ENCODE assay signal across 8 cellular contexts in the genomic region with DNA sequence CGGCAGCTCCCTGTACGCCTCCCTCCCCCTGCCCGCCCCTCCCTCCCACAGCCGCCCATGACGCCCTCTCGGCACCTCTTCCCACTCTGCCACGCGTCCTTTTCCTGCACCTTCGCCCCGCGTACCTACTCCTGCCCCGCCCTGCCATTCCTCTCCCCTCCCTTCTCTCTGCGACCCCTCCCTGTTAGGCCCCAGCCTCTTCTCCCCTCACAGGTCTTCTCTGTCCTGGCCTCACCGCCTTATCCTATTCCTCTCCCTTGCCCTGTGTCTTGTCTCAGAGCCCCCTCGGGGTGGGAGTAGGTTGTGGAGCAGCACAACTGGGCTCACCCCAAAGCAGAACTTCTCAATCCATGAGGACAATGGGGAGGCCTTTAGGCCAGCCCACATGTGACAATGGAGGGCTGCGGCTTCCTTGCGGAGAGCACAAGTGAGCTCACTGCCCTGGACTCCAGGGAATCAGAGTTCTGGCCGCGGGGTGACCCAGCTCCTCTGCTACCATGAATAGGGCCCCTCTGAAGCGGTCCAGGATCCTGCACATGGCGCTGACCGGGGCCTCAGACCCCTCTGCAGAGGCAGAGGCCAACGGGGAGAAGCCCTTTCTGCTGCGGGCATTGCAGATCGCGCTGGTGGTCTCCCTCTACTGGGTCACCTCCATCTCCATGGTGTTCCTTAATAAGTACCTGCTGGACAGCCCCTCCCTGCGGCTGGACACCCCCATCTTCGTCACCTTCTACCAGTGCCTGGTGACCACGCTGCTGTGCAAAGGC. TPM values are rescaled to one million over a fixed set of nuclear protein-coding genes. Genes with fewer than 3 reads are reported as not detected.
DNase-seq lines count a peak whose midpoint lies in the region; ATAC-seq and TF ChIP-seq lines count a peak whose summit lies in the region.

No MANE protein-coding gene starts in this region.

- H3K9me3 ChIP-seq in MM.1S (replicated peaks; ENCODE audit: insufficient read depth, low read length) = no peaks in the 10 kb centered on the region
- no peaks in the 10 kb centered on the region for H3K9me3 ChIP-seq in iPS-18c (ENCODE audit: control insufficient read depth, insufficient read depth, low read length)
- H3K9me3 ChIP-seq in skeletal muscle satellite cell (replicated peaks; ENCODE audit: low read length) = no peaks in the 10 kb centered on the region

- H3K27ac ChIP-seq in GM23338 (ENCODE audit: low read depth) = no peak overlapping the region
- no peak overlapping the region for H3K27ac ChIP-seq in MM.1S (ENCODE audit: low read length)

- H3K9me3 Mint-ChIP-seq in GM23338 = no peaks in the 10 kb centered on the region; the same call in 2 of the 3 replicates

- peak; percentile 15 for ATAC-seq in GM23338

- H4K20me1 ChIP-seq in GM23338 (replicated peaks; ENCODE audit: insufficient read depth) (no peaks in the 10 kb centered on the region), MM.1S (ENCODE audit: insufficient read depth, low read length) (no peaks in the 10 kb centered on the region; the same call in 1 of the 2 replicates)

- DNase-seq in DMS79 treated with DMSO at 0.1 percent for 48 hours (lab: John Stamatoyannopoulos, UW) = peak; percentile 32
- DNase-seq in DMS79 (lab: John Stamatoyannopoulos, UW) = no peak
- peak; percentile 50 for DNase-seq in GM23338 (ENCODE audit: low spot score)
- DNase-seq in MM.1S = no peak
- DNase-seq in astrocyte of the cerebellum (ENCODE audit: low read depth) = peak; percentile 38
- no peak for DNase-seq in effector CD4-positive, alpha-beta T cell

- H3K4me3 Mint-ChIP-seq in GM23338 = peak overlapping the region; percentile 87

- in situ Hi-C loops in astrocyte of the cerebellum (cut with HindIII; ENCODE audit: low sequenced_read_pairs) = no loop called here

- H2AFZ ChIP-seq in GM23338 (peak overlapping the region; percentile 91), MM.1S (ENCODE audit: low read length) (no peak overlapping the region)

- H3K9ac ChIP-seq in MM.1S (ENCODE audit: low read length) (peak overlapping the region; percentile 52; the same call in 1 of the 2 replicates), skeletal muscle satellite cell (ENCODE audit: low read depth, low read length) (peak overlapping the region; percentile 91)

- H3K4me2 ChIP-seq in GM23338 = peak overlapping the region; percentile 98
- H3K4me2 ChIP-seq in MM.1S (ENCODE audit: low read depth, low read length) = peak overlapping the region; percentile 74
- H3K4me2 ChIP-seq in skeletal muscle satellite cell (ENCODE audit: low read length) = peak overlapping the region; percentile 98

- H3K4me3 ChIP-seq in GM23338 (peak overlapping the region; percentile 90), MM.1S (ENCODE audit: low read length) (peak overlapping the region; percentile 71), astrocyte of the cerebellum (ENCODE audit: low read depth, low read length) (peak overlapping the region; percentile 57), iPS-18c (ENCODE audit: insufficient read depth, low read depth, low read length) (peak overlapping the region; percentile 85), skeletal muscle satellite cell (ENCODE audit: low read length) (peak overlapping the region; percentile 95)

- H3K4me1 Mint-ChIP-seq in GM23338 = peaks cover 16% of the 10 kb centered on the region

- H3K27me3 Mint-ChIP-seq in GM23338 (ENCODE audit: insufficient read depth, low read depth, poor library complexity) = peaks cover 35% of the 10 kb centered on the region

- no peaks in the 10 kb centered on the region for H3K9me2 ChIP-seq in GM23338 (ENCODE audit: insufficient read depth)
- H3K9me2 ChIP-seq in MM.1S (replicated peaks; ENCODE audit: insufficient read depth, low read length) = no peaks in the 10 kb centered on the region

- H3K79me2 ChIP-seq in GM23338 (replicated peaks; ENCODE audit: insufficient read depth) (peaks cover 11% of the 10 kb centered on the region), MM.1S (ENCODE audit: low read length) (peaks cover 43% of the 10 kb centered on the region)

- no peak for TF ChIP-seq CTCF in GM23338 (conservative IDR thresholded peaks at IDR 0.05; ENCODE audit: low read depth in 2 of 2)
- TF ChIP-seq CTCF in MM.1S (IDR thresholded peaks at IDR 0.05; ENCODE audit: low read length) = no peak
- no peak for TF ChIP-seq CTCF in astrocyte of the cerebellum (IDR thresholded peaks at IDR 0.05; ENCODE audit: low read depth, low read length, missing control alignments)

- H3K27ac Mint-ChIP-seq in GM23338 = no peak overlapping the region

- H3K27me3 ChIP-seq in GM23338 (ENCODE audit: insufficient read depth) = peaks cover 18% of the 10 kb centered on the region
- H3K27me3 ChIP-seq in MM.1S (replicated peaks; ENCODE audit: insufficient read depth, low read length) = no peaks in the 10 kb centered on the region
- H3K27me3 ChIP-seq in skeletal muscle satellite cell (ENCODE audit: control insufficient read depth, insufficient read depth, low read length) = no peaks in the 10 kb centered on the region

- no peaks in the 10 kb centered on the region for H3F3A ChIP-seq in GM23338 (replicated peaks; ENCODE audit: low read depth)
- no peaks in the 10 kb centered on the region for H3F3A ChIP-seq in MM.1S (ENCODE audit: insufficient read depth, low read length)

- peaks cover 3% of the 10 kb centered on the region; the same call in 1 of the 2 replicates for H3K4me1 ChIP-seq in GM23338 (ENCODE audit: insufficient read depth)
- peaks cover 10% of the 10 kb centered on the region for H3K4me1 ChIP-seq in MM.1S (ENCODE audit: low read length)
- H3K4me1 ChIP-seq in skeletal muscle satellite cell (ENCODE audit: control insufficient read depth, insufficient read depth, low read length) = peaks cover 25% of the 10 kb centered on the region

- H3K36me3 Mint-ChIP-seq in GM23338 (ENCODE audit: low read depth) = peaks cover 4% of the 10 kb centered on the region; the same call in 1 of the 3 replicates

- H3K36me3 ChIP-seq in GM23338 (ENCODE audit: insufficient read depth) (no peaks in the 10 kb centered on the region), MM.1S (replicated peaks; ENCODE audit: insufficient read depth, low read length) (no peaks in the 10 kb centered on the region), skeletal muscle satellite cell (ENCODE audit: insufficient read depth, low read length) (peaks cover 11% of the 10 kb centered on the region)

TF ChIP-seq in GM23338, 12 proteins besides CTCF, POLR2A, EP300 and RAD21:
- TF ChIP-seq EZH2phosphoT487 (IDR thresholded peaks at IDR 0.05; ENCODE audit: unreplicated experiment) = no peak
- TF ChIP-seq NANOG (IDR thresholded peaks at IDR 0.05; ENCODE audit: borderline replicate concordance) = no peak
- no peak for TF ChIP-seq JUNB (IDR thresholded peaks at IDR 0.05; ENCODE audit: unreplicated experiment)
- no peak for TF ChIP-seq CREB1 (CRISPR knock-in tag; IDR thresholded peaks at IDR 0.05; ENCODE audit: low read depth)
- TF ChIP-seq, protein P1, sequence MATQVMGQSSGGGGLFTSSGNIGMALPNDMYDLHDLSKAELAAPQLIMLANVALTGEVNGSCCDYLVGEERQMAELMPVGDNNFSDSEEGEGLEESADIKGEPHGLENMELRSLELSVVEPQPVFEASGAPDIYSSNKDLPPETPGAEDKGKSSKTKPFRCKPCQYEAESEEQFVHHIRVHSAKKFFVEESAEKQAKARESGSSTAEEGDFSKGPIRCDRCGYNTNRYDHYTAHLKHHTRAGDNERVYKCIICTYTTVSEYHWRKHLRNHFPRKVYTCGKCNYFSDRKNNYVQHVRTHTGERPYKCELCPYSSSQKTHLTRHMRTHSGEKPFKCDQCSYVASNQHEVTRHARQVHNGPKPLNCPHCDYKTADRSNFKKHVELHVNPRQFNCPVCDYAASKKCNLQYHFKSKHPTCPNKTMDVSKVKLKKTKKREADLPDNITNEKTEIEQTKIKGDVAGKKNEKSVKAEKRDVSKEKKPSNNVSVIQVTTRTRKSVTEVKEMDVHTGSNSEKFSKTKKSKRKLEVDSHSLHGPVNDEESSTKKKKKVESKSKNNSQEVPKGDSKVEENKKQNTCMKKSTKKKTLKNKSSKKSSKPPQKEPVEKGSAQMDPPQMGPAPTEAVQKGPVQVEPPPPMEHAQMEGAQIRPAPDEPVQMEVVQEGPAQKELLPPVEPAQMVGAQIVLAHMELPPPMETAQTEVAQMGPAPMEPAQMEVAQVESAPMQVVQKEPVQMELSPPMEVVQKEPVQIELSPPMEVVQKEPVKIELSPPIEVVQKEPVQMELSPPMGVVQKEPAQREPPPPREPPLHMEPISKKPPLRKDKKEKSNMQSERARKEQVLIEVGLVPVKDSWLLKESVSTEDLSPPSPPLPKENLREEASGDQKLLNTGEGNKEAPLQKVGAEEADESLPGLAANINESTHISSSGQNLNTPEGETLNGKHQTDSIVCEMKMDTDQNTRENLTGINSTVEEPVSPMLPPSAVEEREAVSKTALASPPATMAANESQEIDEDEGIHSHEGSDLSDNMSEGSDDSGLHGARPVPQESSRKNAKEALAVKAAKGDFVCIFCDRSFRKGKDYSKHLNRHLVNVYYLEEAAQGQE (IDR thresholded peaks at IDR 0.05; ENCODE audit: unreplicated experiment) = no peak
- no peak for TF ChIP-seq ZNF331 (CRISPR knock-in tag; IDR thresholded peaks at IDR 0.05; ENCODE audit: low read depth)

RNA-seq across cellular contexts. Expression of a gene that starts 0.5 kb away (rescaled TPM):
- total RNA-seq in GM23338 (2014; rRNA removed; shearing (Covaris generic)) = 6.9 and 11.0 TPM in 2 replicates
- polyA plus RNA-seq in GM23338 (2016; fragmentation: Nextera tagmentation; extraction: Ambion mirVana) = 6.8 and 7.7 TPM in 2 replicates
- total RNA-seq in skeletal muscle satellite cell (2012; rRNA removed) = 8.6 and 17.0 TPM in 2 replicates

RNA-seq across cellular contexts. Expression of a gene that starts 41.8 kb away (rescaled TPM):
- total RNA-seq in GM23338 (2014; rRNA removed; shearing (Covaris generic)) = 14.6 and 15.4 TPM in 2 replicates
- polyA plus RNA-seq in GM23338 (2016; fragmentation: Nextera tagmentation; extraction: Ambion mirVana) = 5.6 and 9.5 TPM in 2 replicates
- total RNA-seq in skeletal muscle satellite cell (2012; rRNA removed) = 6.1 and 7.4 TPM in 2 replicates

Comparison
In these comparisons a context has a peak if more than half of its experiments do, and no peak if none do; other contexts are left out.
1. DNase-seq: peak in DMS79 treated with DMSO at 0.1 percent for 48 hours (single experiment), GM23338 (single experiment) and astrocyte of the cerebellum (single experiment); none in DMS79 (single experiment), MM.1S (single experiment) and effector CD4-positive, alpha-beta T cell (single experiment).
2. Peak in every context shown above with its lines, with median percentiles within 50 percentile points of each other: H3K4me2 ChIP-seq and H3K4me3 ChIP-seq.